1 cellular context compared by ENCODE assay signal in the genomic region with DNA sequence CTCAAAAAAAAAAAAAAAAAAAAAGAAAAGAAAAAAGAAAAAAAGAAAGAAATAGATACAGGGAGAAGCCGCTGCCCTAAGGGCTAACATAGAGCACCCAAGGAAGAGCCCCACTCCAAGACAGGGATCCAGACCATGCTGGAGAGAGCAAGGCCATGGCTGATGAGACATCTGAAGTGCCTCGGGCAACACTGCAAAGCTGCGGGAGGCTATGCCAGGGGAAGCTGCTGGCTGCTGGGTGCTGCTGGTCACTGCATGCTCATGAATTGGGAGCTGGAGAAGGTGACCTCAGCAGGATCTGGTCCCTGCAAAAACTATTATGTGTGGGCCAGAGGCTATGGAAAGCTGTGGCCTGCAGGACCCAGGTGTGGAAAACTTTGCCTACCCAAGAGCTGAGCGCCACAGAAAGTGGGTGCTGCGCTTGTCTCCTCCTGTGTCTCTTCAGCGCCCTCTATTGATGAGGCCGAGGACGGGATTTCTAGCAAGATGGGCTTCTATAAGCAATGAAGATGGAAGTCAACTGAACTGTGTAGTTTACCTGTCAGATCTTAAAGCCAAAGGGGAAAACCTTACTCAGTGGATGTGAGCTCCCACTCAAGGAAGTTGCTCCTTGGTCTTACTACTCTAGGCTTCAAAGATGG.
TF ChIP-seq lines count a peak whose summit lies in the region.

No MANE protein-coding gene starts in this region.

TF ChIP-seq in K562, 482 proteins besides CTCF, POLR2A, EP300 and RAD21 (continued from another document):
- TF ChIP-seq, protein P1, sequence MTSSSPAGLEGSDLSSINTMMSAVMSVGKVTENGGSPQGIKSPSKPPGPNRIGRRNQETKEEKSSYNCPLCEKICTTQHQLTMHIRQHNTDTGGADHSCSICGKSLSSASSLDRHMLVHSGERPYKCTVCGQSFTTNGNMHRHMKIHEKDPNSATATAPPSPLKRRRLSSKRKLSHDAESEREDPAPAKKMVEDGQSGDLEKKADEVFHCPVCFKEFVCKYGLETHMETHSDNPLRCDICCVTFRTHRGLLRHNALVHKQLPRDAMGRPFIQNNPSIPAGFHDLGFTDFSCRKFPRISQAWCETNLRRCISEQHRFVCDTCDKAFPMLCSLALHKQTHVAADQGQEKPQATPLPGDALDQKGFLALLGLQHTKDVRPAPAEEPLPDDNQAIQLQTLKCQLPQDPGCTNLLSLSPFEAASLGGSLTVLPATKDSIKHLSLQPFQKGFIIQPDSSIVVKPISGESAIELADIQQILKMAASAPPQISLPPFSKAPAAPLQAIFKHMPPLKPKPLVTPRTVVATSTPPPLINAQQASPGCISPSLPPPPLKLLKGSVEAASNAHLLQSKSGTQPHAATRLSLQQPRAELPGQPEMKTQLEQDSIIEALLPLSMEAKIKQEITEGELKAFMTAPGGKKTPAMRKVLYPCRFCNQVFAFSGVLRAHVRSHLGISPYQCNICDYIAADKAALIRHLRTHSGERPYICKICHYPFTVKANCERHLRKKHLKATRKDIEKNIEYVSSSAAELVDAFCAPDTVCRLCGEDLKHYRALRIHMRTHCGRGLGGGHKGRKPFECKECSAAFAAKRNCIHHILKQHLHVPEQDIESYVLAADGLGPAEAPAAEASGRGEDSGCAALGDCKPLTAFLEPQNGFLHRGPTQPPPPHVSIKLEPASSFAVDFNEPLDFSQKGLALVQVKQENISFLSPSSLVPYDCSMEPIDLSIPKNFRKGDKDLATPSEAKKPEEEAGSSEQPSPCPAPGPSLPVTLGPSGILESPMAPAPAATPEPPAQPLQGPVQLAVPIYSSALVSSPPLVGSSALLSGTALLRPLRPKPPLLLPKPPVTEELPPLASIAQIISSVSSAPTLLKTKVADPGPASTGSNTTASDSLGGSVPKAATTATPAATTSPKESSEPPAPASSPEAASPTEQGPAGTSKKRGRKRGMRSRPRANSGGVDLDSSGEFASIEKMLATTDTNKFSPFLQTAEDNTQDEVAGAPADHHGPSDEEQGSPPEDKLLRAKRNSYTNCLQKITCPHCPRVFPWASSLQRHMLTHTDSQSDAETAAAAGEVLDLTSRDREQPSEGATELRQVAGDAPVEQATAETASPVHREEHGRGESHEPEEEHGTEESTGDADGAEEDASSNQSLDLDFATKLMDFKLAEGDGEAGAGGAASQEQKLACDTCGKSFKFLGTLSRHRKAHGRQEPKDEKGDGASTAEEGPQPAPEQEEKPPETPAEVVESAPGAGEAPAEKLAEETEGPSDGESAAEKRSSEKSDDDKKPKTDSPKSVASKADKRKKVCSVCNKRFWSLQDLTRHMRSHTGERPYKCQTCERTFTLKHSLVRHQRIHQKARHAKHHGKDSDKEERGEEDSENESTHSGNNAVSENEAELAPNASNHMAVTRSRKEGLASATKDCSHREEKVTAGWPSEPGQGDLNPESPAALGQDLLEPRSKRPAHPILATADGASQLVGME (CRISPR knock-in tag; IDR thresholded peaks at IDR 0.05) = 0 out of 2 replicates have a peak, but pooled peaks have one; percentile 20
